Comparison of ENCODE assay signal across 12 cellular contexts in the genomic region with DNA sequence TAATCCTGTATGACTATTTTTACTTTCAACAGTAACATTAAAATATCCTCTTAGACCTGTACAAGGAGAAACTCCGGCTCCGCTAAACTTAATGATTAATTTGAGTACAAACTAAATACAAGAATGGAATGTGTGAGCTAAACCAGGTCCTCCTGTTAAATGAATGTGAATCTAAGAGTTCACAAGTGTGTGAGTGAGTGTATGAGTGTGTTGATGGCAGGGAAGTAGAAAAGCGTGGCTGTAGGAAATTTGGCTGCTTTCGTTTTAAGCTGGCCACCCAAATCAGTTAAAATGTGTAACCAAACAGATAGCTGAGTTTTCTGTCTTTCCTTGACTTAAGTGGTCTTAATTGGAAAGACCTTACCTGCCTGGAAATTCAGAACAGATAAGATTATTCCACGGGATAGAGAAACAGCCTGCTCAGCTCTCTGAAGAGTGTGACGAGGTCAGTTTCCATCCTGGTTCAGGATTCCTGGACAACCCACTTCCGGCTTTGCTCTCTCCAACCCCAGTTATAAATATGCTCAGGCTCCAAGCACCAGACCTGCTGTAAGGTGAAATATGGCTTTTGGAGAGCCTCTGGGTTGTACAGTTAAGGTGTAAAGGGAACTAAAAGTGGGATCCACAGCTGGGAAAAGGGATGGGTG.
A peak's percentile ranks its signal among the peaks of the same experiment; 100 is the strongest.
DNase-seq lines count a peak whose midpoint lies in the region; ATAC-seq and TF ChIP-seq lines count a peak whose summit lies in the region.
"Had no signal": no experiment of that assay in that cellular context is flagged by ENCODE, and none has a peak within 500 bp of the region (broad histone marks: within the 10 kb centered on the region; RNA-seq: fewer than 3 reads in every experiment).

No MANE protein-coding gene starts in this region.

- no peaks in the 10 kb centered on the region for H3K36me3 ChIP-seq in mucosa of stomach (ENCODE audit: control insufficient read depth, insufficient read depth, low read length)
- H3K36me3 ChIP-seq: WERI-Rb-1 had no signal

- H3K4me3 ChIP-seq in fibroblast of villous mesenchyme (ENCODE audit: low read depth, low read length) (peak overlapping the region; percentile 19), mucosa of stomach (ENCODE audit: low read length) (peak overlapping the region; percentile 10)

- no peaks in the 10 kb centered on the region for H3K9me3 ChIP-seq in mucosa of stomach (ENCODE audit: control insufficient read depth, low read length)

- H3K27me3 ChIP-seq in mucosa of stomach (ENCODE audit: control insufficient read depth, insufficient read depth, low read length), result no peaks in the 10 kb centered on the region

- no peaks in the 10 kb centered on the region for H3K4me1 ChIP-seq in mucosa of stomach (ENCODE audit: control insufficient read depth, insufficient read depth, low read length)

- TF ChIP-seq CTCF in fibroblast of villous mesenchyme (IDR thresholded peaks at IDR 0.05; ENCODE audit: insufficient read depth, low read depth, low read length), result no peak

- H3K9ac ChIP-seq in mucosa of stomach (ENCODE audit: low read length), result peak overlapping the region; percentile 1

- DNase-seq in A172 (ENCODE audit: low spot score) (peak; percentile 57), OCI-M1 (lab: John Stamatoyannopoulos, UW) (peak; percentile 16), fibroblast of villous mesenchyme (ENCODE audit: low read depth) (no peak), epidermal melanocyte (ENCODE audit: insufficient read length, low spot score) (no peak), NOMO-1 (lab: John Stamatoyannopoulos, UW; ENCODE audit: unreplicated experiment in 2 of 2) (no peak)
- DNase-seq: HCEC 1CT, natural killer cell, substantia nigra, WERI-Rb-1 had no signal

- no peak for ATAC-seq in GM21825 (IDR thresholded peaks at IDR 0.05; ENCODE audit: unreplicated experiment)
- ATAC-seq in HG03135 (IDR thresholded peaks at IDR 0.05; ENCODE audit: unreplicated experiment), result no peak
- ATAC-seq: natural killer cell had no signal

Comparison
In these comparisons a context has a peak if more than half of its experiments do, and no peak if none do; other contexts are left out.
1. DNase-seq: peak in A172 (single experiment) and OCI-M1 (single experiment); none in fibroblast of villous mesenchyme (single experiment), epidermal melanocyte (single experiment) and NOMO-1 (0 of 2).